1 cellular context compared by ENCODE assay signal in the genomic region with DNA sequence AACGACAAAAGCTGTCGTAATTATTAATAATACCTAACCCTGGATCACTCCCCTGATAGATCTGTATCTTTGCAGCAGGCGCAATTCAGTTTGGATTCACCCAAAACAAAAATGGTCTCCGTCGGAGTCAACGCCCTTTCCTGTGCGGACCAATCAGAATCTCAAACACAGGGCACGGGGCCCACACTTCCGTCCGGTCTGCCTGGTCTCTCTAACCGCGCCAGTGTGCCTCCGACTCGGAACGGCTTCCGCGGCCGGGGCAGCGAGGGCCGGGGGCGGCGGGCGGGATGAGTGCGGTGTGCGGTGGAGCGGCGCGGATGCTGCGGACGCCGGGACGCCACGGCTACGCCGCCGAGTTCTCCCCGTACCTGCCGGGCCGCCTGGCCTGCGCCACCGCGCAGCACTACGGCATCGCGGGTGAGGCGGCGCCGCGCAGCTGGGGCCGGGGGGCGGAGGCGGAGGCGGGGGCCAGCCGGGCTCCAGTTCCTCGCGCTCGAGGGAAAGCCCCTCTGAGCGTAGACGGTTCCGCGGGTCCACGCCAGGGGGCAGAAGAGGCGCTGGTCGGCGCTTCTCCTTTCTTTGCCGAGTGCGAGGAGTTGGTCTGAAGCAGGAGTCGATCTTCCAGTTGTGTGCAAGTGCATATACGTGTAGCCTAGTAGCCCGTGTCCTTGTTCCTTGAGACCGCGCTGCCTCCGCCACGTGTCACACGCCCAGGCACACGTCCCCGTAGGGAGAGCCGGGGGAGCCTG.
TF ChIP-seq lines count a peak whose summit lies in the region.

A gene with protein sequence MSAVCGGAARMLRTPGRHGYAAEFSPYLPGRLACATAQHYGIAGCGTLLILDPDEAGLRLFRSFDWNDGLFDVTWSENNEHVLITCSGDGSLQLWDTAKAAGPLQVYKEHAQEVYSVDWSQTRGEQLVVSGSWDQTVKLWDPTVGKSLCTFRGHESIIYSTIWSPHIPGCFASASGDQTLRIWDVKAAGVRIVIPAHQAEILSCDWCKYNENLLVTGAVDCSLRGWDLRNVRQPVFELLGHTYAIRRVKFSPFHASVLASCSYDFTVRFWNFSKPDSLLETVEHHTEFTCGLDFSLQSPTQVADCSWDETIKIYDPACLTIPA (plus strand): TSS at position 214 of the 749 bp plus-strand sequence. CDS start 74 bp downstream, at position 288.

TF ChIP-seq in HEK293, 187 proteins besides CTCF, POLR2A, EP300 and RAD21 (continued from another document and continues in another):
- TF ChIP-seq, protein P1, sequence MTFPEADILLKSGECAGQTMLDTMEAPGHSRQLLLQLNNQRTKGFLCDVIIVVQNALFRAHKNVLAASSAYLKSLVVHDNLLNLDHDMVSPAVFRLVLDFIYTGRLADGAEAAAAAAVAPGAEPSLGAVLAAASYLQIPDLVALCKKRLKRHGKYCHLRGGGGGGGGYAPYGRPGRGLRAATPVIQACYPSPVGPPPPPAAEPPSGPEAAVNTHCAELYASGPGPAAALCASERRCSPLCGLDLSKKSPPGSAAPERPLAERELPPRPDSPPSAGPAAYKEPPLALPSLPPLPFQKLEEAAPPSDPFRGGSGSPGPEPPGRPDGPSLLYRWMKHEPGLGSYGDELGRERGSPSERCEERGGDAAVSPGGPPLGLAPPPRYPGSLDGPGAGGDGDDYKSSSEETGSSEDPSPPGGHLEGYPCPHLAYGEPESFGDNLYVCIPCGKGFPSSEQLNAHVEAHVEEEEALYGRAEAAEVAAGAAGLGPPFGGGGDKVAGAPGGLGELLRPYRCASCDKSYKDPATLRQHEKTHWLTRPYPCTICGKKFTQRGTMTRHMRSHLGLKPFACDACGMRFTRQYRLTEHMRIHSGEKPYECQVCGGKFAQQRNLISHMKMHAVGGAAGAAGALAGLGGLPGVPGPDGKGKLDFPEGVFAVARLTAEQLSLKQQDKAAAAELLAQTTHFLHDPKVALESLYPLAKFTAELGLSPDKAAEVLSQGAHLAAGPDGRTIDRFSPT (tag by site-specific recombination; IDR thresholded peaks at IDR 0.05) = no peak
- TF ChIP-seq, protein P2, sequence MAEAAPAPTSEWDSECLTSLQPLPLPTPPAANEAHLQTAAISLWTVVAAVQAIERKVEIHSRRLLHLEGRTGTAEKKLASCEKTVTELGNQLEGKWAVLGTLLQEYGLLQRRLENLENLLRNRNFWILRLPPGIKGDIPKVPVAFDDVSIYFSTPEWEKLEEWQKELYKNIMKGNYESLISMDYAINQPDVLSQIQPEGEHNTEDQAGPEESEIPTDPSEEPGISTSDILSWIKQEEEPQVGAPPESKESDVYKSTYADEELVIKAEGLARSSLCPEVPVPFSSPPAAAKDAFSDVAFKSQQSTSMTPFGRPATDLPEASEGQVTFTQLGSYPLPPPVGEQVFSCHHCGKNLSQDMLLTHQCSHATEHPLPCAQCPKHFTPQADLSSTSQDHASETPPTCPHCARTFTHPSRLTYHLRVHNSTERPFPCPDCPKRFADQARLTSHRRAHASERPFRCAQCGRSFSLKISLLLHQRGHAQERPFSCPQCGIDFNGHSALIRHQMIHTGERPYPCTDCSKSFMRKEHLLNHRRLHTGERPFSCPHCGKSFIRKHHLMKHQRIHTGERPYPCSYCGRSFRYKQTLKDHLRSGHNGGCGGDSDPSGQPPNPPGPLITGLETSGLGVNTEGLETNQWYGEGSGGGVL (tag by site-specific recombination; IDR thresholded peaks at IDR 0.05) = no peak
- TF ChIP-seq, protein P3, sequence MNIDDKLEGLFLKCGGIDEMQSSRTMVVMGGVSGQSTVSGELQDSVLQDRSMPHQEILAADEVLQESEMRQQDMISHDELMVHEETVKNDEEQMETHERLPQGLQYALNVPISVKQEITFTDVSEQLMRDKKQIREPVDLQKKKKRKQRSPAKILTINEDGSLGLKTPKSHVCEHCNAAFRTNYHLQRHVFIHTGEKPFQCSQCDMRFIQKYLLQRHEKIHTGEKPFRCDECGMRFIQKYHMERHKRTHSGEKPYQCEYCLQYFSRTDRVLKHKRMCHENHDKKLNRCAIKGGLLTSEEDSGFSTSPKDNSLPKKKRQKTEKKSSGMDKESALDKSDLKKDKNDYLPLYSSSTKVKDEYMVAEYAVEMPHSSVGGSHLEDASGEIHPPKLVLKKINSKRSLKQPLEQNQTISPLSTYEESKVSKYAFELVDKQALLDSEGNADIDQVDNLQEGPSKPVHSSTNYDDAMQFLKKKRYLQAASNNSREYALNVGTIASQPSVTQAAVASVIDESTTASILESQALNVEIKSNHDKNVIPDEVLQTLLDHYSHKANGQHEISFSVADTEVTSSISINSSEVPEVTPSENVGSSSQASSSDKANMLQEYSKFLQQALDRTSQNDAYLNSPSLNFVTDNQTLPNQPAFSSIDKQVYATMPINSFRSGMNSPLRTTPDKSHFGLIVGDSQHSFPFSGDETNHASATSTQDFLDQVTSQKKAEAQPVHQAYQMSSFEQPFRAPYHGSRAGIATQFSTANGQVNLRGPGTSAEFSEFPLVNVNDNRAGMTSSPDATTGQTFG (tag by site-specific recombination; IDR thresholded peaks at IDR 0.05; ENCODE audit: borderline replicate concordance) = no peak
- no peak for TF ChIP-seq MYNN (tag by site-specific recombination; IDR thresholded peaks at IDR 0.05; ENCODE audit: borderline replicate concordance)
- no peak for TF ChIP-seq ZNF610 (tag by site-specific recombination; IDR thresholded peaks at IDR 0.05; ENCODE audit: borderline replicate concordance)
- 0 out of 2 replicates have a peak, but pooled peaks have one; percentile 25 for TF ChIP-seq ZNF629 (tag by site-specific recombination; IDR thresholded peaks at IDR 0.05)
- no peak for TF ChIP-seq ZEB2 (tag by site-specific recombination; IDR thresholded peaks at IDR 0.05)
- no peak for TF ChIP-seq ZNF433 (tag by site-specific recombination; IDR thresholded peaks at IDR 0.05; ENCODE audit: low read depth)
- TF ChIP-seq GFI1B (tag by site-specific recombination; IDR thresholded peaks at IDR 0.05) = no peak
- no peak; the same call in 1 of the 2 replicates for TF ChIP-seq ZNF76 (tag by site-specific recombination; IDR thresholded peaks at IDR 0.05; ENCODE audit: borderline replicate concordance, low read depth)
- TF ChIP-seq ZNF677 (tag by site-specific recombination; IDR thresholded peaks at IDR 0.05) = peak; percentile 60; the same call in 1 of the 2 replicates
- TF ChIP-seq ZNF521 (tag by site-specific recombination; IDR thresholded peaks at IDR 0.05) = no peak
- TF ChIP-seq, protein P4, sequence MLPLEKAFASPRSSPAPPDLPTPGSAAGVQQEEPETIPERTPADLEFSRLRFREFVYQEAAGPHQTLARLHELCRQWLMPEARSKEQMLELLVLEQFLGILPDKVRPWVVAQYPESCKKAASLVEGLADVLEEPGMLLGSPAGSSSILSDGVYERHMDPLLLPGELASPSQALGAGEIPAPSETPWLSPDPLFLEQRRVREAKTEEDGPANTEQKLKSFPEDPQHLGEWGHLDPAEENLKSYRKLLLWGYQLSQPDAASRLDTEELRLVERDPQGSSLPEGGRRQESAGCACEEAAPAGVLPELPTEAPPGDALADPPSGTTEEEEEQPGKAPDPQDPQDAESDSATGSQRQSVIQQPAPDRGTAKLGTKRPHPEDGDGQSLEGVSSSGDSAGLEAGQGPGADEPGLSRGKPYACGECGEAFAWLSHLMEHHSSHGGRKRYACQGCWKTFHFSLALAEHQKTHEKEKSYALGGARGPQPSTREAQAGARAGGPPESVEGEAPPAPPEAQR (tag by site-specific recombination; IDR thresholded peaks at IDR 0.05) = no peak
- no peak for TF ChIP-seq ZNF175 (tag by site-specific recombination; IDR thresholded peaks at IDR 0.05)
- peak; percentile 68; the same call in 1 of the 2 replicates for TF ChIP-seq ZSCAN30 (tag by site-specific recombination; IDR thresholded peaks at IDR 0.05)
- TF ChIP-seq, protein P5, sequence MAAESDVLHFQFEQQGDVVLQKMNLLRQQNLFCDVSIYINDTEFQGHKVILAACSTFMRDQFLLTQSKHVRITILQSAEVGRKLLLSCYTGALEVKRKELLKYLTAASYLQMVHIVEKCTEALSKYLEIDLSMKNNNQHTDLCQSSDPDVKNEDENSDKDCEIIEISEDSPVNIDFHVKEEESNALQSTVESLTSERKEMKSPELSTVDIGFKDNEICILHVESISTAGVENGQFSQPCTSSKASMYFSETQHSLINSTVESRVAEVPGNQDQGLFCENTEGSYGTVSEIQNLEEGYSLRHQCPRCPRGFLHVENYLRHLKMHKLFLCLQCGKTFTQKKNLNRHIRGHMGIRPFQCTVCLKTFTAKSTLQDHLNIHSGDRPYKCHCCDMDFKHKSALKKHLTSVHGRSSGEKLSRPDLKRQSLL (tag by site-specific recombination; IDR thresholded peaks at IDR 0.05) = peak; percentile 73; the same call in 1 of the 2 replicates
- TF ChIP-seq, protein P6, sequence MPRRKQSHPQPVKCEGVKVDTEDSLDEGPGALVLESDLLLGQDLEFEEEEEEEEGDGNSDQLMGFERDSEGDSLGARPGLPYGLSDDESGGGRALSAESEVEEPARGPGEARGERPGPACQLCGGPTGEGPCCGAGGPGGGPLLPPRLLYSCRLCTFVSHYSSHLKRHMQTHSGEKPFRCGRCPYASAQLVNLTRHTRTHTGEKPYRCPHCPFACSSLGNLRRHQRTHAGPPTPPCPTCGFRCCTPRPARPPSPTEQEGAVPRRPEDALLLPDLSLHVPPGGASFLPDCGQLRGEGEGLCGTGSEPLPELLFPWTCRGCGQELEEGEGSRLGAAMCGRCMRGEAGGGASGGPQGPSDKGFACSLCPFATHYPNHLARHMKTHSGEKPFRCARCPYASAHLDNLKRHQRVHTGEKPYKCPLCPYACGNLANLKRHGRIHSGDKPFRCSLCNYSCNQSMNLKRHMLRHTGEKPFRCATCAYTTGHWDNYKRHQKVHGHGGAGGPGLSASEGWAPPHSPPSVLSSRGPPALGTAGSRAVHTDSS (tag by site-specific recombination; IDR thresholded peaks at IDR 0.05) = no peak
- peak; percentile 42; the same call in 1 of the 2 replicates for TF ChIP-seq KLF9 (tag by site-specific recombination; IDR thresholded peaks at IDR 0.05; ENCODE audit: low read depth)
- no peak for TF ChIP-seq ZNF311 (tag by site-specific recombination; IDR thresholded peaks at IDR 0.05; ENCODE audit: borderline replicate concordance)
- TF ChIP-seq ZNF335 (tag by site-specific recombination; conservative IDR thresholded peaks at IDR 0.05) = peak; percentile 90
- peak; percentile 55; the same call in 1 of the 2 replicates for TF ChIP-seq ZNF350 (tag by site-specific recombination; IDR thresholded peaks at IDR 0.05)
- TF ChIP-seq GLI4 (tag by site-specific recombination; IDR thresholded peaks at IDR 0.05) = no peak
- no peak for TF ChIP-seq ZNF391 (tag by site-specific recombination; IDR thresholded peaks at IDR 0.05; ENCODE audit: borderline replicate concordance, low read depth)
- TF ChIP-seq GLIS2 (tag by site-specific recombination; IDR thresholded peaks at IDR 0.05) = no peak; the same call in 1 of the 2 replicates
- TF ChIP-seq, protein P7, sequence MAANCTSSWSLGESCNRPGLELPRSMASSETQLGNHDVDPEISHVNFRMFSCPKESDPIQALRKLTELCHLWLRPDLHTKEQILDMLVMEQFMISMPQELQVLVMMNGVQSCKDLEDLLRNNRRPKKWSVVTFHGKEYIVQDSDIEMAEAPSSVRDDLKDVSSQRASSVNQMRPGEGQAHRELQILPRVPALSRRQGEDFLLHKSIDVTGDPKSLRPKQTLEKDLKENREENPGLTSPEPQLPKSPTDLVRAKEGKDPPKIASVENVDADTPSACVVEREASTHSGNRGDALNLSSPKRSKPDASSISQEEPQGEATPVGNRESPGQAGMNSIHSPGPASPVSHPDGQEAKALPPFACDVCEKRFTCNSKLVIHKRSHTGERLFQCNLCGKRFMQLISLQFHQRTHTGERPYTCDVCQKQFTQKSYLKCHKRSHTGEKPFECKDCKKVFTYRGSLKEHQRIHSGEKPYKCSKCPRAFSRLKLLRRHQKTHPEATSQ (tag by site-specific recombination; IDR thresholded peaks at IDR 0.05) = no peak
- TF ChIP-seq, protein P8, sequence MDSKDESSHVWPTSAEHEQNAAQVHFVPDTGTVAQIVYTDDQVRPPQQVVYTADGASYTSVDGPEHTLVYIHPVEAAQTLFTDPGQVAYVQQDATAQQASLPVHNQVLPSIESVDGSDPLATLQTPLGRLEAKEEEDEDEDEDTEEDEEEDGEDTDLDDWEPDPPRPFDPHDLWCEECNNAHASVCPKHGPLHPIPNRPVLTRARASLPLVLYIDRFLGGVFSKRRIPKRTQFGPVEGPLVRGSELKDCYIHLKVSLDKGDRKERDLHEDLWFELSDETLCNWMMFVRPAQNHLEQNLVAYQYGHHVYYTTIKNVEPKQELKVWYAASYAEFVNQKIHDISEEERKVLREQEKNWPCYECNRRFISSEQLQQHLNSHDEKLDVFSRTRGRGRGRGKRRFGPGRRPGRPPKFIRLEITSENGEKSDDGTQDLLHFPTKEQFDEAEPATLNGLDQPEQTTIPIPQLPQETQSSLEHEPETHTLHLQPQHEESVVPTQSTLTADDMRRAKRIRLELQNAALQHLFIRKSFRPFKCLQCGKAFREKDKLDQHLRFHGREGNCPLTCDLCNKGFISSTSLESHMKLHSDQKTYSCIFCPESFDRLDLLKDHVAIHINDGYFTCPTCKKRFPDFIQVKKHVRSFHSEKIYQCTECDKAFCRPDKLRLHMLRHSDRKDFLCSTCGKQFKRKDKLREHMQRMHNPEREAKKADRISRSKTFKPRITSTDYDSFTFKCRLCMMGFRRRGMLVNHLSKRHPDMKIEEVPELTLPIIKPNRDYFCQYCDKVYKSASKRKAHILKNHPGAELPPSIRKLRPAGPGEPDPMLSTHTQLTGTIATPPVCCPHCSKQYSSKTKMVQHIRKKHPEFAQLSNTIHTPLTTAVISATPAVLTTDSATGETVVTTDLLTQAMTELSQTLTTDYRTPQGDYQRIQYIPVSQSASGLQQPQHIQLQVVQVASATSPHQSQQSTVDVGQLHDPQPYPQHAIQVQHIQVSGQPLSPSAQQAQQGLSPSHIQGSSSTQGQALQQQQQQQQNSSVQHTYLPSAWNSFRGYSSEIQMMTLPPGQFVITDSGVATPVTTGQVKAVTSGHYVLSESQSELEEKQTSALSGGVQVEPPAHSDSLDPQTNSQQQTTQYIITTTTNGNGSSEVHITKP (tag by site-specific recombination; IDR thresholded peaks at IDR 0.05) = peak; percentile 81
- no peak for TF ChIP-seq ZNF302 (tag by site-specific recombination; IDR thresholded peaks at IDR 0.05; ENCODE audit: low read depth)
- TF ChIP-seq, protein P9, sequence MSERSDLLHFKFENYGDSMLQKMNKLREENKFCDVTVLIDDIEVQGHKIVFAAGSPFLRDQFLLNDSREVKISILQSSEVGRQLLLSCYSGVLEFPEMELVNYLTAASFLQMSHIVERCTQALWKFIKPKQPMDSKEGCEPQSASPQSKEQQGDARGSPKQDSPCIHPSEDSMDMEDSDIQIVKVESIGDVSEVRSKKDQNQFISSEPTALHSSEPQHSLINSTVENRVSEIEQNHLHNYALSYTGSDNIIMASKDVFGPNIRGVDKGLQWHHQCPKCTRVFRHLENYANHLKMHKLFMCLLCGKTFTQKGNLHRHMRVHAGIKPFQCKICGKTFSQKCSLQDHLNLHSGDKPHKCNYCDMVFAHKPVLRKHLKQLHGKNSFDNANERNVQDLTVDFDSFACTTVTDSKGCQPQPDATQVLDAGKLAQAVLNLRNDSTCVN (tag by site-specific recombination; optimal IDR thresholded peaks at IDR 0.05) = peak; percentile 62
- no peak for TF ChIP-seq ZNF157 (tag by site-specific recombination; IDR thresholded peaks at IDR 0.05)
- no peak for TF ChIP-seq ZNF529 (tag by site-specific recombination; IDR thresholded peaks at IDR 0.05; ENCODE audit: insufficient replicate concordance)
- 0 out of 2 replicates have a peak, but pooled peaks have one; percentile 12 for TF ChIP-seq SP7 (tag by site-specific recombination; IDR thresholded peaks at IDR 0.05)
- peak; percentile 88; the same call in 1 of the 2 replicates for TF ChIP-seq ZNF561 (tag by site-specific recombination; IDR thresholded peaks at IDR 0.05; ENCODE audit: borderline replicate concordance)
- no peak for TF ChIP-seq ZNF791 (tag by site-specific recombination; IDR thresholded peaks at IDR 0.05)
- TF ChIP-seq ZNF132 (tag by site-specific recombination; IDR thresholded peaks at IDR 0.05; ENCODE audit: borderline replicate concordance) = no peak
